8 cellular contexts compared by ENCODE assay signal in the genomic region with DNA sequence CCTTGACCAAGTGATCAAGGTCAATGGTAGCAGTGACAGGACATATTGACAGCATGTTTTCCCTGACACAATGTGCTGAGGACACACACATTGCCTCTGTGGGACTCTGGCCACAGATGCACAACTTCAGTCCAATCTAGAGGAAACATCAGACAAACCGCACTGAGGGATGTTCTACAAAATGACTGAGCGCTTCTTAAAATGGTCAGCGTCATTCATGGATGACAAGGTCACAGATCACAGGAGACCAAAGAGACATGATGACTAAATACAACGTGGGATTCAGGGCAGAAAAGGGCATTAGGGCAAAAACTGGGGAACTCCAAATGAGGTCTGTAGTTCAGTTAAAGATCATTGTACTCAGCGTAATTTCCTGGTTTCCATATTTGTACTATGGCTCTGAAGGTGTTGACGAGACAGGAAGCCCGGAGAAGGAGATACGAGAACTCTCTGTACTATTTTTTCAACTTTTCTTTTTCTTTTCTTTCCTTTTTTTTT. TPM values are rescaled to one million over a fixed set of nuclear protein-coding genes. Genes with fewer than 3 reads are reported as not detected.
DNase-seq lines count a peak whose midpoint lies in the region; ATAC-seq and TF ChIP-seq lines count a peak whose summit lies in the region.

No MANE protein-coding gene starts in this region.

- intact Hi-C loops in colonic mucosa (cut with DNase I): no loop called here

- peak; percentile 73 for DNase-seq in activated CD4-positive, alpha-beta T cell treated with anti-CD3 and anti-CD28 coated beads, Interleukin-2, amount 10 ng/mL, durations not matched to agents 7 days and 5 days
- DNase-seq in colonic mucosa (no peak), NCI-H2081 treated with DMSO at 0.1 percent for 48 hours (lab: John Stamatoyannopoulos, UW) (no peak), NCI-H2227 (lab: John Stamatoyannopoulos, UW; ENCODE audit: unreplicated experiment) (no peak)

- peaks cover 2% of the 10 kb centered on the region for H3K4me1 ChIP-seq in colonic mucosa

- POLR2A ChIA-PET in activated CD4-positive, alpha-beta T cell treated with anti-CD3 and anti-CD28 coated beads, Interleukin-2, amount 10 ng/mL, durations not matched to agents 7 days and 5 days (lab: Charles Lee): interaction anchor here (0.6 kb wide), 1 partner anchor 42 kb away, joined by 3 read pairs; no protein-coding TSS in a partner anchor

- H3K36me3 Mint-ChIP-seq in activated CD4-positive, alpha-beta T cell treated with anti-CD3 and anti-CD28 coated beads, Interleukin-2, amount 10 ng/mL, durations not matched to agents 7 days and 5 days (ENCODE audit: low read depth): peaks cover 54% of the 10 kb centered on the region

- H3K9ac ChIP-seq in colonic mucosa (ENCODE audit: low read depth in 2 of 2, low read length in 2 of 2): no peak overlapping the region

- no peaks in the 10 kb centered on the region for H3K9me3 ChIP-seq in colonic mucosa

- peak overlapping the region; percentile 96 for H3K27ac Mint-ChIP-seq in activated CD4-positive, alpha-beta T cell treated with anti-CD3 and anti-CD28 coated beads, Interleukin-2, amount 10 ng/mL, durations not matched to agents 7 days and 5 days

- H3K4me1 Mint-ChIP-seq in activated CD4-positive, alpha-beta T cell treated with anti-CD3 and anti-CD28 coated beads, Interleukin-2, amount 10 ng/mL, durations not matched to agents 7 days and 5 days: peaks cover 81% of the 10 kb centered on the region

- H3K27me3 Mint-ChIP-seq in activated CD4-positive, alpha-beta T cell treated with anti-CD3 and anti-CD28 coated beads, Interleukin-2, amount 10 ng/mL, durations not matched to agents 7 days and 5 days: no peaks in the 10 kb centered on the region

- CTCF ChIA-PET in activated CD4-positive, alpha-beta T cell treated with anti-CD3 and anti-CD28 coated beads, Interleukin-2, amount 10 ng/mL, durations not matched to agents 7 days and 5 days (lab: Charles Lee): interaction anchor here (1.2 kb wide), 2 partner anchors 10 to 46 kb away, joined by 3 read pairs; a partner anchor contains a TSS

- no peak for TF ChIP-seq CTCF in colonic mucosa (IDR thresholded peaks at IDR 0.05)

- H3K27ac ChIP-seq in skin epidermis: peak overlapping the region in 13 of 21 experiments; percentile 25 to 94 (median 56)
- no peak overlapping the region for H3K27ac ChIP-seq in colonic mucosa

- H3K4me3 ChIP-seq in skin epidermis: no peak overlapping the region
- H3K4me3 ChIP-seq in colonic mucosa: no peak overlapping the region

- no peaks in the 10 kb centered on the region for H3K36me3 ChIP-seq in colonic mucosa

- ATAC-seq in GM18907 (IDR thresholded peaks at IDR 0.05; ENCODE audit: unreplicated experiment): peak; percentile 71
- ATAC-seq in HG03095 (IDR thresholded peaks at IDR 0.05; ENCODE audit: unreplicated experiment): peak; percentile 56
- no peak for ATAC-seq in esophagus mucosa

- peaks cover 7% of the 10 kb centered on the region for H3K9me3 Mint-ChIP-seq in activated CD4-positive, alpha-beta T cell treated with anti-CD3 and anti-CD28 coated beads, Interleukin-2, amount 10 ng/mL, durations not matched to agents 7 days and 5 days

- H3K27me3 ChIP-seq in colonic mucosa: no peaks in the 10 kb centered on the region

- H3K4me3 Mint-ChIP-seq in activated CD4-positive, alpha-beta T cell treated with anti-CD3 and anti-CD28 coated beads, Interleukin-2, amount 10 ng/mL, durations not matched to agents 7 days and 5 days: peak overlapping the region; percentile 43

RNA-seq across cellular contexts. Expression of a gene that starts 20.6 kb away (rescaled TPM):
- total RNA-seq in activated CD4-positive, alpha-beta T cell treated with anti-CD3 and anti-CD28 coated beads, Interleukin-2, amount 10 ng/mL, durations not matched to agents 7 days and 5 days: 10 to 100 TPM; 34.4 to 38.4 TPM
- total RNA-seq in colonic mucosa (1 to 10 TPM; 2.3 to 4.9 TPM), esophagus mucosa (0.20 TPM)

RNA-seq across cellular contexts. Expression of a gene that starts 30.2 kb away (rescaled TPM):
- total RNA-seq in activated CD4-positive, alpha-beta T cell treated with anti-CD3 and anti-CD28 coated beads, Interleukin-2, amount 10 ng/mL, durations not matched to agents 7 days and 5 days: 10 to 100 TPM; 54.1 to 59.4 TPM
- 10 to 100 TPM; 16.6 to 22.6 TPM for total RNA-seq in colonic mucosa
- total RNA-seq in esophagus mucosa: 7.6 TPM

RNA-seq across cellular contexts. Expression of a gene that starts 45.6 kb away (rescaled TPM):
- total RNA-seq in activated CD4-positive, alpha-beta T cell treated with anti-CD3 and anti-CD28 coated beads, Interleukin-2, amount 10 ng/mL, durations not matched to agents 7 days and 5 days: 100 to 1,000 TPM; 101 to 111 TPM
- total RNA-seq in colonic mucosa (10 to 100 TPM; 31.4 to 32.2 TPM), esophagus mucosa (9.4 TPM)

RNA-seq across cellular contexts. Expression of a gene that starts 59.8 kb away (rescaled TPM):
- total RNA-seq in activated CD4-positive, alpha-beta T cell treated with anti-CD3 and anti-CD28 coated beads, Interleukin-2, amount 10 ng/mL, durations not matched to agents 7 days and 5 days: under 1 TPM in 1 of 2 experiments, not detected in 1; 0.25 TPM
- total RNA-seq in colonic mucosa: under 1 TPM; 0.05 to 0.35 TPM
- not detected for total RNA-seq in esophagus mucosa

Comparison
In these comparisons a context has a peak if more than half of its experiments do, and no peak if none do; other contexts are left out.
1. RNA of a gene that starts 20.6 kb away (total RNA-seq): 34.4 to 38.4 TPM in activated CD4-positive, alpha-beta T cell treated with anti-CD3 and anti-CD28 coated beads, Interleukin-2, amount 10 ng/mL, durations not matched to agents 7 days and 5 days; 2.3 to 4.9 TPM in colonic mucosa and 0.20 TPM in esophagus mucosa (single experiment); every median in the first group is over 4 times any median in the second.